ENCODE assay signal across 9 cellular contexts in genomic region chr7:5177060-5177459, GRCh38. TPM values are rescaled to one million over a fixed set of nuclear protein-coding genes. Genes with fewer than 3 reads are reported as not detected.
DNase-seq lines count a peak whose midpoint lies in the region; ATAC-seq lines count a peak whose summit lies in the region.
"Had no signal": no experiment of that assay in that cellular context is flagged by ENCODE, and none has a peak within 500 bp of the region (broad histone marks: within the 10 kb centered on the region; RNA-seq: fewer than 3 reads in every experiment).

No MANE protein-coding gene starts in this region.

- DNase-seq in G401 (ENCODE audit: low spot score): peak; percentile 84
- peak; percentile 93 for DNase-seq in NCI-H82 treated with DMSO at 0.1 percent for 48 hours (lab: John Stamatoyannopoulos, UW; ENCODE audit: unreplicated experiment)
- peak; percentile 42 for DNase-seq in fibroblast of peridontal ligament (ENCODE audit: extremely low read depth)
- peak; percentile 34 for DNase-seq in renal cortical epithelial cell (ENCODE audit: low read depth)
- DNase-seq in activated CD4-positive, alpha-beta T cell treated with anti-CD3 and anti-CD28 coated beads, Interleukin-2, amount 50 U/mL, for 4 hours: no peak
- no peak for DNase-seq in effector CD8-positive, alpha-beta T cell (lab: John Stamatoyannopoulos, UW)
- DNase-seq: activated CD8-positive, alpha-beta memory T cell treated with anti-CD3 and anti-CD28 coated beads for 24 hours had no signal

- in situ Hi-C loops in G401 (cut with HindIII; ENCODE audit: low sequenced_read_pairs): no loop called here

- ATAC-seq in HG03135 (IDR thresholded peaks at IDR 0.05; ENCODE audit: unreplicated experiment): no peak
- ATAC-seq in HG03342 (IDR thresholded peaks at IDR 0.05; ENCODE audit: unreplicated experiment): no peak

RNA-seq across cellular contexts. Expression of gene WIPI2, which starts 13.0 kb away (rescaled TPM):
- 76.5 and 86.5 TPM in 2 replicates for total RNA-seq in G401 (2014; rRNA removed; shearing (Covaris generic))
- total RNA-seq in renal cortical epithelial cell: 61.8 and 75.2 TPM in 2 replicates

Comparison
In these comparisons a context has a peak if more than half of its experiments do, and no peak if none do; other contexts are left out.
1. DNase-seq: peak in G401 (single experiment), NCI-H82 treated with DMSO at 0.1 percent for 48 hours (single experiment), fibroblast of peridontal ligament (single experiment) and renal cortical epithelial cell (single experiment); none in activated CD4-positive, alpha-beta T cell treated with anti-CD3 and anti-CD28 coated beads, Interleukin-2, amount 50 U/mL, for 4 hours (0 of 2) and effector CD8-positive, alpha-beta T cell (single experiment).